In genomic region chr10:98354491-98354890, GRCh38 we compare ENCODE assay signal across 5 cellular contexts.
"Had no signal": no experiment of that assay in that cellular context is flagged by ENCODE, and none has a peak within 500 bp of the region (broad histone marks: within the 10 kb centered on the region; RNA-seq: fewer than 3 reads in every experiment).

No MANE protein-coding gene starts in this region.

- H3K4me3 ChIP-seq: GM23338 had no signal

- H3K27ac ChIP-seq: KMS-11 had no signal

- DNase-seq: H9, HCEC 1CT, KBM-7 had no signal

- ATAC-seq: GM23338 had no signal
